In genomic region chr1:116373451-116374339, GRCh38 we compare ENCODE assay signal across 8 cellular contexts. TPM values are rescaled to one million over a fixed set of nuclear protein-coding genes. Genes with fewer than 3 reads are reported as not detected.
A peak's percentile ranks its signal among the peaks of the same experiment; 100 is the strongest.
DNase-seq lines count a peak whose midpoint lies in the region; ATAC-seq and TF ChIP-seq lines count a peak whose summit lies in the region.

No MANE protein-coding gene starts in this region.

- 0 to 1% (median 1%) methylated on average over 13 to 82 of the region's 82 CpGs for WGBS in adrenal gland, 4 donors
- under 1% methylated on average over 81 of the region's 82 CpGs for WGBS in right cardiac atrium
- WGBS in psoas muscle, 3 donors, result 1 to 2% (median 1%) methylated on average over 48 to 81 of the region's 82 CpGs

- H3K27ac ChIP-seq in HUES48 (ENCODE audit: low read depth, low read length) (peak overlapping the region; percentile 96), adrenal gland (peak overlapping the region in 4 of 5 donors; percentile 87 to 97 (median 88)), right cardiac atrium (ENCODE audit: low read length) (peak overlapping the region; percentile 98), psoas muscle (peak overlapping the region; percentile 89)

- ATAC-seq in GM18520 (IDR thresholded peaks at IDR 0.05; ENCODE audit: unreplicated experiment) (peak; percentile 0), right cardiac atrium (peak; percentile 47 to 64), psoas muscle (peak; percentile 15 to 28 (median 21)), GM18873 (IDR thresholded peaks at IDR 0.05; ENCODE audit: low FRiP score, unreplicated experiment) (no peak)

- H3K4me1 ChIP-seq in HUES48 (ENCODE audit: control insufficient read depth, insufficient read depth, low read length), result peaks cover 50% of the 10 kb centered on the region
- H3K4me1 ChIP-seq in adrenal gland (replicated peaks in 1 of 2), result peaks cover 37 to 44% of the 10 kb centered on the region in 2 donors
- peaks cover 11% of the 10 kb centered on the region for H3K4me1 ChIP-seq in right cardiac atrium (ENCODE audit: control insufficient read depth, insufficient read depth, low read length)
- H3K4me1 ChIP-seq in psoas muscle, result peaks cover 53% of the 10 kb centered on the region

- intact Hi-C loops in adrenal gland (cut with DNase I) (no loop called here), right cardiac atrium (cut with DNase I) (loop anchor here in 2 of 4 donors (10.0 kb wide), 2 partner anchors 209 to 219 kb away; no protein-coding TSS in a partner anchor), psoas muscle (cut with DNase I) (loop anchor here in 1 of 2 donors (5.0 kb wide), 1 partner anchor 114 kb away; no protein-coding TSS in a partner anchor)

- H3K4me3 ChIP-seq in HUES48 (ENCODE audit: low read depth, low read length) (peak overlapping the region; percentile 84), adrenal gland (peak overlapping the region; percentile 52 to 98 (median 73)), right cardiac atrium (ENCODE audit: low read length) (peak overlapping the region; percentile 94), psoas muscle (peak overlapping the region; percentile 81)

- peak overlapping the region; percentile 90 for H3K9ac ChIP-seq in HUES48 (ENCODE audit: low read depth, low read length)

- H3K9me3 ChIP-seq in HUES48 (ENCODE audit: control insufficient read depth, insufficient read depth, low read length), result no peaks in the 10 kb centered on the region
- no peaks in the 10 kb centered on the region for H3K9me3 ChIP-seq in adrenal gland (replicated peaks in 1 of 3)
- H3K9me3 ChIP-seq in right cardiac atrium (ENCODE audit: control insufficient read depth, low read length), result no peaks in the 10 kb centered on the region
- no peaks in the 10 kb centered on the region for H3K9me3 ChIP-seq in psoas muscle

- peaks cover 4% of the 10 kb centered on the region; the same call in 1 of the 2 replicates for H3K36me3 ChIP-seq in HUES48 (ENCODE audit: control insufficient read depth, insufficient read depth, low read length)
- H3K36me3 ChIP-seq in adrenal gland (replicated peaks in 1 of 2), result no peaks in the 10 kb centered on the region
- no peaks in the 10 kb centered on the region for H3K36me3 ChIP-seq in psoas muscle (ENCODE audit: insufficient read depth in 1 of 2, low read depth in 1 of 2)

- H3K27me3 ChIP-seq in HUES48 (ENCODE audit: control insufficient read depth, insufficient read depth, low read length), result peaks cover 11% of the 10 kb centered on the region
- no peaks in the 10 kb centered on the region for H3K27me3 ChIP-seq in adrenal gland
- H3K27me3 ChIP-seq in right cardiac atrium (ENCODE audit: control insufficient read depth, insufficient read depth), result no peaks in the 10 kb centered on the region
- no peaks in the 10 kb centered on the region for H3K27me3 ChIP-seq in psoas muscle (ENCODE audit: insufficient read depth in 3 of 3, low read length in 2 of 3)

- peak; percentile 27 for DNase-seq in A172 (ENCODE audit: low spot score)
- DNase-seq in SKM-1 treated with dmso at 0.1 percent for 144 hours (lab: John Stamatoyannopoulos, UW; ENCODE audit: unreplicated experiment), result peak; percentile 39
- DNase-seq in adrenal gland, result peak; percentile 47 to 81 (median 70)
- DNase-seq in right cardiac atrium, result peak; percentile 79 to 92 (median 89)
- DNase-seq in psoas muscle, result peak; percentile 65 to 84

- TF ChIP-seq CTCF in adrenal gland (IDR thresholded peaks at IDR 0.05) (no peak), psoas muscle (IDR thresholded peaks at IDR 0.05) (no peak)

- peak; percentile 33 to 53 for TF ChIP-seq POLR2A in adrenal gland (IDR thresholded peaks at IDR 0.05)

RNA-seq across cellular contexts. Expression of gene ATP1A1, which starts 0.7 kb away (rescaled TPM):
- 42.1 and 50.9 TPM in 2 replicates for total RNA-seq in A172 (2014; rRNA removed; shearing (Covaris generic))
- total RNA-seq in adrenal gland (100 to 1,000 TPM; 188 to 377 (median 222) TPM), right cardiac atrium (100 to 1,000 TPM; 166 to 326 (median 226) TPM), psoas muscle (100 to 1,000 TPM in 2 of 4 donors, 10 to 100 TPM in 2; 66.1 to 342 (median 150) TPM)
- polyA plus RNA-seq in adrenal gland (100 to 1,000 TPM in 2 of 3 donors, 10 to 100 TPM in 1; 60.7 to 336 (median 109) TPM), right cardiac atrium (155 TPM), psoas muscle (100 to 1,000 TPM; 126 to 440 (median 309) TPM)

Comparison
In these comparisons a context has a peak if more than half of its experiments do, and no peak if none do; other contexts are left out.
1. DNase-seq: peak in every context shown above with its lines; median percentile 89 in right cardiac atrium; 74 in psoas muscle; 70 in adrenal gland; 39 in SKM-1 treated with dmso at 0.1 percent for 144 hours; 27 in A172.